ENCODE assay signal across 8 cellular contexts in the genomic region with DNA sequence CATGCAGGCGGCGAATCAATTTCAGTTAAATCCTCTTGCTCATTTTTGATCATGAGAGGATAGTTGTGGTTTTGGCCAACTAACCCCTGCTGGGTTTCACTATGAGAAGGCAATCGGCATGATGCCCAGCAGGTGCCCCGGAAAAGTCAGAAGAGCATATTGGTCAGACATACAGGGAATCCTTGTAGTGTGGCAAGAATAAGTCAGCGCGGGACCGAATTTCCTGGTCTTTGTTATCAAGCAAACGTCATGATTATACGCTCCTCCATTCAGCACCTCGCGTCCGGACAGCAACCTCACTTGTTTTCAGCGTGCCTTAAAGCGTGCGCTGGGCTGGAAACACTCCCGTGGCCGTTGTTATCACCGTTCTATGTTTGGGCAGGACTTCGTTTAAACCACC. TPM values are rescaled to one million over a fixed set of nuclear protein-coding genes. Genes with fewer than 3 reads are reported as not detected.
A peak's percentile ranks its signal among the peaks of the same experiment; 100 is the strongest.
DNase-seq lines count a peak whose midpoint lies in the region; ATAC-seq lines count a peak whose summit lies in the region.

No MANE protein-coding gene starts in this region.

- peaks cover 9% of the 10 kb centered on the region; the same call in 1 of the 2 replicates for H3K9me3 ChIP-seq in NT2/D1 (ENCODE audit: insufficient read depth, low read length)
- peaks cover 2% of the 10 kb centered on the region for H3K9me3 ChIP-seq in iPS-18c (ENCODE audit: control insufficient read depth, insufficient read depth, low read length)

- peaks cover 67% of the 10 kb centered on the region for H3K27me3 ChIP-seq in NT2/D1 (ENCODE audit: insufficient read depth, insufficient read length)

- no peaks in the 10 kb centered on the region for H3K36me3 ChIP-seq in NT2/D1 (ENCODE audit: insufficient read depth, insufficient read length, low read length)

- H3K27me3 Mint-ChIP-seq in activated naive CD8-positive, alpha-beta T cell treated with anti-CD3 and anti-CD28 coated beads, Interleukin-2, amount 10 ng/mL, durations not matched to agents 7 days and 5 days = peaks cover 63% of the 10 kb centered on the region

- peaks cover 10% of the 10 kb centered on the region for H3K4me1 Mint-ChIP-seq in activated naive CD8-positive, alpha-beta T cell treated with anti-CD3 and anti-CD28 coated beads, Interleukin-2, amount 10 ng/mL, durations not matched to agents 7 days and 5 days

- H3K4me3 ChIP-seq in NT2/D1 (ENCODE audit: insufficient read length, low read depth) = no peak overlapping the region
- peak overlapping the region; percentile 26 for H3K4me3 ChIP-seq in iPS-18c (ENCODE audit: insufficient read depth, low read depth, low read length)

- ATAC-seq in HG03159 (IDR thresholded peaks at IDR 0.05; ENCODE audit: unreplicated experiment) = peak; percentile 57
- ATAC-seq in activated naive CD8-positive, alpha-beta T cell treated with anti-CD3 and anti-CD28 coated beads, Interleukin-2, amount 10 ng/mL, durations not matched to agents 7 days and 5 days (ENCODE audit: low read depth) = peak; percentile 58
- ATAC-seq in HG03095 (IDR thresholded peaks at IDR 0.05; ENCODE audit: unreplicated experiment) = no peak

- H3K36me3 Mint-ChIP-seq in activated naive CD8-positive, alpha-beta T cell treated with anti-CD3 and anti-CD28 coated beads, Interleukin-2, amount 10 ng/mL, durations not matched to agents 7 days and 5 days = no peaks in the 10 kb centered on the region

- H3K9ac ChIP-seq in NT2/D1 (ENCODE audit: insufficient read length, low read depth) = no peak overlapping the region

- DNase-seq in ELR (ENCODE audit: low read depth) = peak; percentile 42
- peak; percentile 63 for DNase-seq in NT2/D1 (ENCODE audit: low read depth, low spot score)
- DNase-seq in activated naive CD8-positive, alpha-beta T cell treated with anti-CD3 and anti-CD28 coated beads, Interleukin-2, amount 10 ng/mL, durations not matched to agents 7 days and 5 days = peak; percentile 65
- peak; percentile 46 to 67 for DNase-seq in stimulated activated CD4-positive, alpha-beta T cell treated with anti-CD3 and anti-CD28 coated beads, Interleukin-2, amount 100 ng/mL, for 24 hours
- DNase-seq in GM19240 (ENCODE audit: insufficient read length, low spot score) = no peak

- POLR2A ChIA-PET in activated naive CD8-positive, alpha-beta T cell treated with anti-CD3 and anti-CD28 coated beads, Interleukin-2, amount 10 ng/mL, durations not matched to agents 7 days and 5 days (lab: Charles Lee) = no interaction called here

- H3K4me3 Mint-ChIP-seq in activated naive CD8-positive, alpha-beta T cell treated with anti-CD3 and anti-CD28 coated beads, Interleukin-2, amount 10 ng/mL, durations not matched to agents 7 days and 5 days = peak overlapping the region; percentile 20

- H3K9me3 Mint-ChIP-seq in activated naive CD8-positive, alpha-beta T cell treated with anti-CD3 and anti-CD28 coated beads, Interleukin-2, amount 10 ng/mL, durations not matched to agents 7 days and 5 days = no peaks in the 10 kb centered on the region

- H3K4me1 ChIP-seq in NT2/D1 (ENCODE audit: insufficient read depth, insufficient read length) = peaks cover 4% of the 10 kb centered on the region

- H3K27ac Mint-ChIP-seq in activated naive CD8-positive, alpha-beta T cell treated with anti-CD3 and anti-CD28 coated beads, Interleukin-2, amount 10 ng/mL, durations not matched to agents 7 days and 5 days = no peak overlapping the region

RNA-seq across cellular contexts. Expression of gene TBC1D30, which starts 1.8 kb away (rescaled TPM):
- total RNA-seq in activated naive CD8-positive, alpha-beta T cell treated with anti-CD3 and anti-CD28 coated beads, Interleukin-2, amount 10 ng/mL, durations not matched to agents 7 days and 5 days = under 1 TPM; 0.17 to 0.23 TPM
